18 cellular contexts compared by ENCODE assay signal in the genomic region with DNA sequence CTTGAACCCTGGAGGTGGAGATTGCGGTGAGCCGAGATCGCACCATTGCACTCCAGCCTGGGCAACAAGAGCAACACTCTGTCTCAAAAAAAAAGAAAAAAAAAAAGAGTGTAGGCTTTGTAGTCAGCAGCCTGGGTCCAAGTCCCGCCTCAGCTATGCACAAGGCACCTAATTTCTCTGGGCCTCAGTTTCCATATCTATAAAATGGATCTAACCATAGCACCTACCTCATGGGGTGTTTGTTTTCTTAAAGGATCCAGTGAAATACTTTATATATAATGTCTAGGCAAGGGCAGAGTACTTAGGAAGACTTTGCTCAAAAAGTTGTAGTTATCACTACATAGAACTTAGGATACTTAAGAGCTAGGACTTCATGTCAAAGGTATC. TPM values are rescaled to one million over a fixed set of nuclear protein-coding genes. Genes with fewer than 3 reads are reported as not detected.
DNase-seq lines count a peak whose midpoint lies in the region; ATAC-seq, FAIRE-seq and TF ChIP-seq lines count a peak whose summit lies in the region.
"Had no signal": no experiment of that assay in that cellular context is flagged by ENCODE, and none has a peak within 500 bp of the region (broad histone marks: within the 10 kb centered on the region; RNA-seq: fewer than 3 reads in every experiment).

No MANE protein-coding gene starts in this region.

- H3K9ac ChIP-seq in BLaER1 treated with 17β-estradiol and CSF1 and Interleukin-3, amounts not matched to agents 10 nM and 100 nM, result no peak overlapping the region
- H3K9ac ChIP-seq in astrocyte (ENCODE audit: low read length), result no peak overlapping the region

- H3K27me3 ChIP-seq in BLaER1 treated with 17β-estradiol and CSF1 and Interleukin-3, amounts not matched to agents 10 nM and 100 nM, result peaks cover 0 to 6% (median 0%) of the 10 kb centered on the region in 11 experiments; a peak in 1 of 22 replicates
- no peaks in the 10 kb centered on the region for H3K27me3 ChIP-seq in PC-9 (ENCODE audit: insufficient read depth, low read depth)
- no peaks in the 10 kb centered on the region for H3K27me3 ChIP-seq in astrocyte (ENCODE audit: insufficient read depth, low read length)
- H3K27me3 ChIP-seq: SJSA1 had no signal

- peak overlapping the region in 4 of 11 experiments; percentile 4 to 47 (median 15); a peak in 2 of 22 replicates for H3K27ac ChIP-seq in BLaER1 treated with 17β-estradiol and CSF1 and Interleukin-3, amounts not matched to agents 10 nM and 100 nM
- H3K27ac ChIP-seq in PC-9, result peak overlapping the region; percentile 60
- no peak overlapping the region for H3K27ac ChIP-seq in astrocyte (ENCODE audit: low read depth, low read length)
- H3K27ac ChIP-seq: prostate gland, SJSA1, VCaP had no signal

- intact Hi-C loops in activated CD4-positive, alpha-beta T cell treated with anti-CD3 and anti-CD28 coated beads for 36 hours (cut with DNase I, micrococcal nuclease), result loop anchor here in 1 of 2 experiments (5.0 kb wide), 1 partner anchor 42 kb away; no protein-coding TSS in a partner anchor
- intact Hi-C loops in PC-9 (cut with micrococcal nuclease; ENCODE audit: unreplicated experiment) (no loop called here), Calu3 (cut with micrococcal nuclease; ENCODE audit: unreplicated experiment) (no loop called here)

- H3K9me3 ChIP-seq in BLaER1 treated with 17β-estradiol and CSF1 and Interleukin-3, amounts not matched to agents 10 nM and 100 nM (replicated peaks in 1 of 11), result peaks cover 0 to 4% (median 0%) of the 10 kb centered on the region in 11 experiments; a peak in 4 of 22 replicates
- H3K9me3 ChIP-seq in PC-9 (ENCODE audit: insufficient read depth, low read depth), result no peaks in the 10 kb centered on the region
- H3K9me3 ChIP-seq in astrocyte (ENCODE audit: insufficient read depth, low read depth, low read length), result no peaks in the 10 kb centered on the region
- H3K9me3 ChIP-seq: prostate gland, SJSA1 had no signal

- H3K79me2 ChIP-seq in PC-9 (ENCODE audit: low read depth), result peaks cover 5% of the 10 kb centered on the region; the same call in 1 of the 2 replicates
- no peaks in the 10 kb centered on the region for H3K79me2 ChIP-seq in astrocyte (ENCODE audit: insufficient read depth, low read length)

- POLR2A ChIA-PET in activated CD4-positive, alpha-beta T cell treated with anti-CD3 and anti-CD28 coated beads for 36 hours (lab: Charles Lee), result interaction anchor here (0.8 kb wide), 1 partner anchor 95 kb away, joined by 6 read pairs; no protein-coding TSS in a partner anchor
- POLR2A ChIA-PET in PC-9 (lab: Charles Lee; ENCODE audit: unreplicated experiment), result interaction anchor here (0.6 kb wide), 1 partner anchor 168 kb away, joined by 11 read pairs; no protein-coding TSS in a partner anchor

- H3K36me3 Mint-ChIP-seq in activated CD4-positive, alpha-beta T cell treated with anti-CD3 and anti-CD28 coated beads for 36 hours (ENCODE audit: low read depth), result peaks cover 1% of the 10 kb centered on the region
- H3K36me3 Mint-ChIP-seq in astrocyte (ENCODE audit: low read depth, unreplicated experiment) (no peaks in the 10 kb centered on the region), Calu3 (ENCODE audit: insufficient read depth, unreplicated experiment) (no peaks in the 10 kb centered on the region)
- H3K36me3 Mint-ChIP-seq: brain had no signal

- FAIRE-seq in astrocyte (lab: Jason Lieb, UNC), result no peak

- H3K4me2 ChIP-seq in BLaER1 treated with 17β-estradiol and CSF1 and Interleukin-3, amounts not matched to agents 10 nM and 100 nM, result peak overlapping the region in 9 of 11 experiments; percentile 5 to 62 (median 38); a peak in 13 of 22 replicates
- no peak overlapping the region for H3K4me2 ChIP-seq in PC-9
- no peak overlapping the region for H3K4me2 ChIP-seq in astrocyte (ENCODE audit: low read length)

- peaks cover 2% of the 10 kb centered on the region for H3K9me3 Mint-ChIP-seq in activated CD4-positive, alpha-beta T cell treated with anti-CD3 and anti-CD28 coated beads for 36 hours (ENCODE audit: low read depth)
- H3K9me3 Mint-ChIP-seq in astrocyte (ENCODE audit: unreplicated experiment) (peaks cover 2% of the 10 kb centered on the region), Calu3 (ENCODE audit: low read depth, unreplicated experiment) (peaks cover 3% of the 10 kb centered on the region)

- no peaks in the 10 kb centered on the region for H3K27me3 Mint-ChIP-seq in activated CD4-positive, alpha-beta T cell treated with anti-CD3 and anti-CD28 coated beads for 36 hours
- no peaks in the 10 kb centered on the region for H3K27me3 Mint-ChIP-seq in astrocyte (ENCODE audit: low read depth, unreplicated experiment)
- H3K27me3 Mint-ChIP-seq in Calu3 (ENCODE audit: unreplicated experiment), result no peaks in the 10 kb centered on the region

- H3F3A ChIP-seq in PC-9 (ENCODE audit: insufficient read depth, low read depth), result peaks cover 38% of the 10 kb centered on the region; the same call in 1 of the 2 replicates

- no peaks in the 10 kb centered on the region for H4K20me1 ChIP-seq in BLaER1 treated with 17β-estradiol and CSF1 and Interleukin-3, amounts not matched to agents 10 nM and 100 nM
- H4K20me1 ChIP-seq in PC-9 (ENCODE audit: insufficient read depth), result no peaks in the 10 kb centered on the region
- no peaks in the 10 kb centered on the region for H4K20me1 ChIP-seq in astrocyte (ENCODE audit: insufficient read depth, low read length)

- H3K36me3 ChIP-seq in BLaER1 treated with 17β-estradiol and CSF1 and Interleukin-3, amounts not matched to agents 10 nM and 100 nM, result no peaks in the 10 kb centered on the region
- H3K36me3 ChIP-seq in PC-9 (ENCODE audit: low read depth), result 0 out of 2 replicates have a peak, but pooled peaks cover 2% of the 10 kb centered on the region
- no peaks in the 10 kb centered on the region for H3K36me3 ChIP-seq in astrocyte (ENCODE audit: insufficient read depth, low read length)
- H3K36me3 ChIP-seq: prostate gland, SJSA1 had no signal

- no TSS peak for BruUV-seq in PC-9 (replicated peaks; lab: Mats Ljungman, UMichigan)
- BruUV-seq in Calu3 (replicated peaks; lab: Mats Ljungman, UMichigan), result no TSS peak

- H3K4me3 Mint-ChIP-seq in activated CD4-positive, alpha-beta T cell treated with anti-CD3 and anti-CD28 coated beads for 36 hours, result no peak overlapping the region
- no peak overlapping the region for H3K4me3 Mint-ChIP-seq in astrocyte (ENCODE audit: unreplicated experiment)
- no peak overlapping the region for H3K4me3 Mint-ChIP-seq in Calu3 (ENCODE audit: low read depth, unreplicated experiment)
- H3K4me3 Mint-ChIP-seq: brain had no signal

- H3K27ac Mint-ChIP-seq in activated CD4-positive, alpha-beta T cell treated with anti-CD3 and anti-CD28 coated beads for 36 hours, result peak overlapping the region; percentile 85
- H3K27ac Mint-ChIP-seq in astrocyte (ENCODE audit: unreplicated experiment) (peak overlapping the region; percentile 96), Calu3 (ENCODE audit: unreplicated experiment) (no peak overlapping the region)

- no peak for ATAC-seq in activated CD4-positive, alpha-beta T cell treated with anti-CD3 and anti-CD28 coated beads for 36 hours
- no peak for ATAC-seq in GM19467 (IDR thresholded peaks at IDR 0.05; ENCODE audit: unreplicated experiment)

- no peaks in the 10 kb centered on the region for H3K9me2 ChIP-seq in PC-9 (ENCODE audit: insufficient read depth)

- H3K4me1 ChIP-seq in BLaER1 treated with 17β-estradiol and CSF1 and Interleukin-3, amounts not matched to agents 10 nM and 100 nM, result peaks cover 0 to 20% (median 12%) of the 10 kb centered on the region in 10 experiments; a peak in 15 of 20 replicates
- H3K4me1 ChIP-seq in PC-9 (replicated peaks; ENCODE audit: insufficient read depth) (peaks cover 19% of the 10 kb centered on the region), astrocyte (ENCODE audit: insufficient read depth, low read length) (no peaks in the 10 kb centered on the region)
- H3K4me1 ChIP-seq: prostate gland had no signal

- TF ChIP-seq CTCF in PC-9 (conservative IDR thresholded peaks at IDR 0.05) (no peak), astrocyte (IDR thresholded peaks at IDR 0.05; ENCODE audit: insufficient read depth, low read depth, low read length) (no peak), Calu3 (IDR thresholded peaks at IDR 0.05; ENCODE audit: unreplicated experiment) (no peak)

- H2AFZ ChIP-seq in PC-9, result no peak overlapping the region
- H2AFZ ChIP-seq in astrocyte (ENCODE audit: low read depth, low read length), result no peak overlapping the region

- CTCF ChIA-PET in activated CD4-positive, alpha-beta T cell treated with anti-CD3 and anti-CD28 coated beads for 36 hours (lab: Charles Lee), result interaction anchor here (0.7 to 1.1 kb wide), 4 partner anchors 18 to 124 kb away, joined by 3 to 4 read pairs (median 3); no protein-coding TSS in a partner anchor
- CTCF ChIA-PET in PC-9 (lab: Charles Lee), result no interaction called here
- CTCF ChIA-PET in Calu3 (lab: Charles Lee), result interaction anchor here (0.6 kb wide), 1 partner anchor 108 kb away, joined by 3 read pairs; no protein-coding TSS in a partner anchor

- DNase-seq in activated CD4-positive, alpha-beta T cell treated with anti-CD3 and anti-CD28 coated beads for 36 hours, result no peak
- DNase-seq in activated CD4-positive, alpha-beta T cell treated with anti-CD3 and anti-CD28 coated beads for 4 hours, result no peak
- DNase-seq in PC-9 (no peak), astrocyte (ENCODE audit: low read depth) (no peak), Calu3 (no peak), NCI-H2029 (lab: John Stamatoyannopoulos, UW) (no peak)
- DNase-seq: activated T-cell treated with anti-CD3 and anti-CD28 coated beads for 4 hours; effector CD4-positive, alpha-beta T cell; NCI-H1436 treated with DMSO at 0.1 percent for 48 hours; NCI-H2171; NCI-H510A treated with DMSO at 0.1 percent for 48 hours had no signal

- H3K4me3 ChIP-seq in BLaER1 treated with 17β-estradiol and CSF1 and Interleukin-3, amounts not matched to agents 10 nM and 100 nM, result no peak overlapping the region
- H3K4me3 ChIP-seq in PC-9, result no peak overlapping the region
- H3K4me3 ChIP-seq in astrocyte (ENCODE audit: insufficient read depth, low read depth, low read length), result no peak overlapping the region
- H3K4me3 ChIP-seq: lung, prostate gland, SJSA1 had no signal

- H3K4me1 Mint-ChIP-seq in activated CD4-positive, alpha-beta T cell treated with anti-CD3 and anti-CD28 coated beads for 36 hours, result peaks cover 26% of the 10 kb centered on the region
- H3K4me1 Mint-ChIP-seq in astrocyte (ENCODE audit: low read depth, unreplicated experiment), result peaks cover 18% of the 10 kb centered on the region
- peaks cover 8% of the 10 kb centered on the region for H3K4me1 Mint-ChIP-seq in Calu3 (ENCODE audit: low read depth, unreplicated experiment)

RNA-seq across cellular contexts. Expression of a gene that starts 45.4 kb away (rescaled TPM):
- 10 to 100 TPM; 29.6 to 37.9 TPM for total RNA-seq in activated CD4-positive, alpha-beta T cell treated with anti-CD3 and anti-CD28 coated beads for 36 hours
- total RNA-seq in PC-9 (2021), result 33.0 and 38.2 TPM in 2 replicates
- total RNA-seq in astrocyte, result 79.1 and 96.2 TPM in 2 replicates
- total RNA-seq in Calu3 (2022), result 57.9 and 64.3 TPM in 2 replicates

Comparison
In these comparisons a context has a peak if more than half of its experiments do, and no peak if none do; other contexts are left out.
1. H3K4me2 ChIP-seq: peak in BLaER1 treated with 17β-estradiol and CSF1 and Interleukin-3, amounts not matched to agents 10 nM and 100 nM (9 of 11); none in PC-9 (single experiment) and astrocyte (single experiment).